Comparison of ENCODE assay signal across 13 cellular contexts in genomic region chr1:244839656-244840055, GRCh38. TPM values are rescaled to one million over a fixed set of nuclear protein-coding genes. Genes with fewer than 3 reads are reported as not detected.
DNase-seq lines count a peak whose midpoint lies in the region; ATAC-seq, FAIRE-seq and TF ChIP-seq lines count a peak whose summit lies in the region.
"Had no signal": no experiment of that assay in that cellular context is flagged by ENCODE, and none has a peak within 500 bp of the region (broad histone marks: within the 10 kb centered on the region; RNA-seq: fewer than 3 reads in every experiment).

No MANE protein-coding gene starts in this region.

- no peak for FAIRE-seq in A549 (lab: Jason Lieb, UNC)
- FAIRE-seq in frontal cortex (lab: Jason Lieb, UNC), result no peak
- FAIRE-seq: GM18507, small intestine had no signal

- peaks cover 58% of the 10 kb centered on the region for H3K36me3 ChIP-seq in SK-N-MC (ENCODE audit: insufficient read depth, low read length)
- peaks cover 8% of the 10 kb centered on the region for H3K36me3 ChIP-seq in fibroblast of lung (ENCODE audit: control insufficient read depth, insufficient read depth, low read length)

- DNase-seq in A549 (ENCODE audit: low read depth in 1 of 2, low spot score in 1 of 2), result no peak
- DNase-seq in Daoy (ENCODE audit: low read depth), result peak; percentile 13
- DNase-seq in SK-N-MC (ENCODE audit: low read depth, low spot score), result no peak
- DNase-seq in fibroblast of lung (ENCODE audit: low read depth in 2 of 2), result peak; percentile 47 to 74
- DNase-seq in amniotic stem cell (lab: John Stamatoyannopoulos, UW), result no peak
- no peak for DNase-seq in frontal cortex (ENCODE audit: low spot score in 2 of 2)
- DNase-seq: activated CD4-positive, alpha-beta T cell treated with anti-CD3 and anti-CD28 coated beads for 48 hours; mammary epithelial cell; NCI-H1417 treated with DMSO at 0.1 percent for 48 hours; small intestine had no signal

- TF ChIP-seq POLR2A in A549 (IDR thresholded peaks at IDR 0.05; ENCODE audit: low read length), result no peak

- CTCF ChIA-PET in A549 (lab: Yijun Ruan, JAX), result interaction anchor here (1.0 to 1.3 kb wide), 3 partner anchors 8 to 203 kb away, joined by 3 to 7 read pairs (median 3); no protein-coding TSS in a partner anchor

- no peak for TF ChIP-seq EP300 in A549 (IDR thresholded peaks at IDR 0.05)

- TF ChIP-seq CTCF in A549 (IDR thresholded peaks at IDR 0.05) (no peak), fibroblast of lung (conservative IDR thresholded peaks at IDR 0.05 in 1 of 2, IDR thresholded peaks at IDR 0.05 in 1 of 2; ENCODE audit: low read depth in 1 of 2, low read length in 2 of 2) (no peak)

- peaks cover 64% of the 10 kb centered on the region for H3K79me2 ChIP-seq in fibroblast of lung (ENCODE audit: control insufficient read depth, insufficient read depth, low read length)

- no peaks in the 10 kb centered on the region for H3K9me3 ChIP-seq in A549
- H3K9me3 ChIP-seq in SK-N-MC (ENCODE audit: low read depth, low read length), result no peaks in the 10 kb centered on the region
- H3K9me3 ChIP-seq in fibroblast of lung (ENCODE audit: control insufficient read depth, insufficient read depth, low read depth, low read length), result no peaks in the 10 kb centered on the region

- H3K27ac ChIP-seq in A549 (no peak overlapping the region), SK-N-MC (peak overlapping the region; percentile 88), fibroblast of lung (ENCODE audit: insufficient read depth, low read length) (no peak overlapping the region)

- H3K9ac ChIP-seq in SK-N-MC (ENCODE audit: insufficient read length) (no peak overlapping the region), fibroblast of lung (ENCODE audit: insufficient read depth, low read length) (no peak overlapping the region)

- ATAC-seq in A549 (no peak), GM19455 (IDR thresholded peaks at IDR 0.05; ENCODE audit: unreplicated experiment) (no peak), HG03439 (IDR thresholded peaks at IDR 0.05; ENCODE audit: unreplicated experiment) (no peak)

- H2AFZ ChIP-seq in fibroblast of lung (ENCODE audit: low read length), result no peak overlapping the region

- H3K4me3 ChIP-seq in A549 (no peak overlapping the region), SK-N-MC (no peak overlapping the region), fibroblast of lung (replicated peaks in 1 of 4; ENCODE audit: control extremely low read depth in 1 of 4, insufficient read depth in 1 of 4, low read depth in 3 of 4, low read length in 4 of 4) (no peak overlapping the region)

- no peaks in the 10 kb centered on the region for H4K20me1 ChIP-seq in fibroblast of lung (ENCODE audit: control insufficient read depth, extremely low read depth, insufficient read depth, low read length)

- POLR2A ChIA-PET in A549 (lab: Yijun Ruan, JAX), result interaction anchor here (0.6 to 1.8 kb wide), 2 partner anchors 11 to 17 kb away, joined by 3 to 5 read pairs; no protein-coding TSS in a partner anchor

- no peaks in the 10 kb centered on the region for H3K27me3 ChIP-seq in fibroblast of lung (ENCODE audit: control insufficient read depth, insufficient read depth, low read length)

- H3K4me2 ChIP-seq in A549, result no peak overlapping the region
- peak overlapping the region; percentile 3 for H3K4me2 ChIP-seq in fibroblast of lung (ENCODE audit: extremely low read depth, insufficient read depth, low read length)

- TF ChIP-seq RAD21 in A549 (conservative IDR thresholded peaks at IDR 0.05 in 1 of 2, IDR thresholded peaks at IDR 0.05 in 1 of 2), result no peak

- 75% methylated on average over 2 of the region's 2 CpGs for WGBS in A549 (ENCODE audit: missing lambda C conversion rate)

- H3K4me1 ChIP-seq in A549, result peaks cover 50% of the 10 kb centered on the region; the same call in 2 of the 3 replicates
- H3K4me1 ChIP-seq in fibroblast of lung (ENCODE audit: control insufficient read depth, extremely low read depth, insufficient read depth, low read length), result peaks cover 8% of the 10 kb centered on the region

TF ChIP-seq in A549, 52 proteins besides CTCF, POLR2A, EP300 and RAD21:
- TF ChIP-seq ZFP36 (IDR thresholded peaks at IDR 0.05; ENCODE audit: borderline replicate concordance, partially characterized antibody) (peak; percentile 55), JUN (IDR thresholded peaks at IDR 0.05) (0 out of 5 replicates have a peak, but pooled peaks of 1 of the 2 experiments have one; percentile 6), NFE2L2 (conservative IDR thresholded peaks at IDR 0.05; ENCODE audit: low read length) (no peak)

RNA-seq across cellular contexts. Expression of gene COX20, which starts 4.2 kb away (rescaled TPM):
- polyA plus RNA-seq in A549 (2011; rRNA removed) (28.1 and 65.4 TPM in 2 replicates), A549 (2017; fragmentation: RNase III; extraction: RNeasy Plus Mini Kit Qiagen cat#74134 plus additional on column Dnase treatment) (64.4 to 78.2 TPM (median 74.6 TPM) in 3 replicates), fibroblast of lung (51.5 and 51.9 TPM in 2 replicates)
- 12.6 and 14.4 TPM in 2 replicates for polyA plus RNA-seq in A549 (2012; cell fraction: cytosol; rRNA removed)
- polyA plus RNA-seq in A549 (2012; cell fraction: nucleus; rRNA removed), result 3.5 and 6.2 TPM in 2 replicates
- 6.1 and 6.7 TPM in 2 replicates for polyA minus RNA-seq in A549 (2011; rRNA and poly(A)+ RNA removed)
- 53.8 and 94.6 TPM in 2 replicates for total RNA-seq in Daoy (2014; rRNA removed; shearing (Covaris generic))
- total RNA-seq in fibroblast of lung (14.9 and 22.8 TPM in 2 replicates), frontal cortex (70.5 TPM)
- 68.1 and 71.7 TPM in 2 replicates for polyA plus RNA-seq in fibroblast of lung (2012)
- 1.1 TPM in 2 replicates for polyA minus RNA-seq in fibroblast of lung (ENCODE audit: low replicate concordance)

RNA-seq across cellular contexts. Expression of gene HNRNPU, which starts 24.7 kb away (rescaled TPM):
- polyA plus RNA-seq in A549 (2011; rRNA removed) (345 and 529 TPM in 2 replicates), A549 (2017; fragmentation: RNase III; extraction: RNeasy Plus Mini Kit Qiagen cat#74134 plus additional on column Dnase treatment) (449 to 465 TPM (median 455 TPM) in 3 replicates), fibroblast of lung (231 and 330 TPM in 2 replicates)
- polyA plus RNA-seq in A549 (2012; cell fraction: cytosol; rRNA removed), result 132 and 167 TPM in 2 replicates
- polyA plus RNA-seq in A549 (2012; cell fraction: nucleus; rRNA removed), result 136 and 185 TPM in 2 replicates
- 330 and 400 TPM in 2 replicates for polyA minus RNA-seq in A549 (2011; rRNA and poly(A)+ RNA removed)
- 691 and 753 TPM in 2 replicates for total RNA-seq in Daoy (2014; rRNA removed; shearing (Covaris generic))
- total RNA-seq in fibroblast of lung (328 and 383 TPM in 2 replicates), frontal cortex (567 TPM)
- 307 and 379 TPM in 2 replicates for polyA plus RNA-seq in fibroblast of lung (2012)
- polyA minus RNA-seq in fibroblast of lung (ENCODE audit: low replicate concordance), result 14.6 and 94.0 TPM in 2 replicates

Comparison
In these comparisons a context has a peak if more than half of its experiments do, and no peak if none do; other contexts are left out.
1. DNase-seq: peak in Daoy (single experiment) and fibroblast of lung (2 of 2); none in A549 (0 of 2), SK-N-MC (single experiment), amniotic stem cell (single experiment) and frontal cortex (0 of 2).